8 cellular contexts compared by ENCODE assay signal in the genomic region with DNA sequence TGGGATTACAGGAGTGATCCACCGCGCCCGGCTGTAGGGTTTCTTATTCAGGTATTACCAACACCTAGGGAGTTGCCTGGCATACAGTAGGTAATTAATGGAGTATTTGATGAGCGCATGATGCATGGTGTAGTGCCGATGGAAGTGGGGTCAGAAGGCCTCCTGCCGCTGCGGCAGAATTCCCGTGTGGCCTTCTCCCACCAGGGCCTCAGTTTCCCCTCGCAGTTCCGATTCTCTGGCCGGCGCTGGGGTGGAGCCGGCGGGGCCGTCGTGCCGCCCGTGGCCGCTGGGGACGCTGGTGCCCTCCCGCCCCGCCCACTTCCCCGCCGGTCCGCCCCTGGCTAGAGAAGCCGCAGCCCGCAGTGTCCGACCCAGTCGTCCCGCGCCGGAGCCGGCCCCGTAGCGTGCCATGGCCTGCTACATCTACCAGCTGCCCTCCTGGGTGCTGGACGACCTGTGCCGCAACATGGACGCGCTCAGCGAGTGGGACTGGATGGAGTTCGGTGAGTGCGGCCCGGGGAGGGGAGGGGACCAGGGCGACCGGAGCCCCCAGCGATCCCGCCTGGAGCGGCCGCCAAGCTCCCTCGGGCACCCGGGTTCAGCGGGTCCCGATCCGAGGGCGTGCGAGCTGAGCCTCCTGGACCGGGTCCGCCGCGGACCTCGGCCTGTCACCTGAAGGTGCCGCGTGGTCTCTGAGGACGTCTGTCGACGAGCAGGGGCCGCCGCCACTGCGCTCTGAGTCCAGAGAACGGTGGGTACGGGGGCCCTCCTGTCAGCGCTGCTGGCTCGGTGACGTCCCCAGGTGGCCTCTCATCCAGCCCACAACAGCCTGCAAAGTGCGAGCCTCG. TPM values are rescaled to one million over a fixed set of nuclear protein-coding genes. Genes with fewer than 3 reads are reported as not detected.
A peak's percentile ranks its signal among the peaks of the same experiment; 100 is the strongest.
DNase-seq lines count a peak whose midpoint lies in the region; ATAC-seq and TF ChIP-seq lines count a peak whose summit lies in the region.

A gene with protein sequence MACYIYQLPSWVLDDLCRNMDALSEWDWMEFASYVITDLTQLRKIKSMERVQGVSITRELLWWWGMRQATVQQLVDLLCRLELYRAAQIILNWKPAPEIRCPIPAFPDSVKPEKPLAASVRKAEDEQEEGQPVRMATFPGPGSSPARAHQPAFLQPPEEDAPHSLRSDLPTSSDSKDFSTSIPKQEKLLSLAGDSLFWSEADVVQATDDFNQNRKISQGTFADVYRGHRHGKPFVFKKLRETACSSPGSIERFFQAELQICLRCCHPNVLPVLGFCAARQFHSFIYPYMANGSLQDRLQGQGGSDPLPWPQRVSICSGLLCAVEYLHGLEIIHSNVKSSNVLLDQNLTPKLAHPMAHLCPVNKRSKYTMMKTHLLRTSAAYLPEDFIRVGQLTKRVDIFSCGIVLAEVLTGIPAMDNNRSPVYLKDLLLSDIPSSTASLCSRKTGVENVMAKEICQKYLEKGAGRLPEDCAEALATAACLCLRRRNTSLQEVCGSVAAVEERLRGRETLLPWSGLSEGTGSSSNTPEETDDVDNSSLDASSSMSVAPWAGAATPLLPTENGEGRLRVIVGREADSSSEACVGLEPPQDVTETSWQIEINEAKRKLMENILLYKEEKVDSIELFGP (plus strand): TSS at position 374 of the 848 bp plus-strand sequence. CDS start 36 bp downstream, at position 410.

- H3K27me3 ChIP-seq in left lung, result no peaks in the 10 kb centered on the region

- peak within 1 kb of the TSS; percentile 77 to 80 for H3K4me3 ChIP-seq in left lung

- peaks cover 2 to 51% of the 10 kb centered on the region in 2 donors for H3K4me1 ChIP-seq in left lung

- intact Hi-C loops in left lung (cut with DNase I), result loop anchor here in 1 of 2 donors (10.0 kb wide), 1 partner anchor 60 kb away; no protein-coding TSS in a partner anchor

- peaks cover 0 to 3% of the 10 kb centered on the region in 2 donors for H3K9me3 ChIP-seq in left lung

- peak; percentile 70 for DNase-seq in EL
- DNase-seq in LHCN-M2 (ENCODE audit: low read depth), result peak; percentile 54
- DNase-seq in activated CD4-positive, alpha-beta T cell treated with anti-CD3 and anti-CD28 coated beads for 48 hours, result peak; percentile 64
- DNase-seq in dermis blood vessel endothelial cell, result peak; percentile 79
- DNase-seq in left lung, result peak; percentile 84 to 97
- DNase-seq in stimulated activated CD4-positive, alpha-beta T cell treated with anti-CD3 and anti-CD28 coated beads, Interleukin-2, amount 100 ng/mL, for 4 hours (ENCODE audit: low read depth), result peak; percentile 28
- DNase-seq in NCI-H128 (lab: John Stamatoyannopoulos, UW; ENCODE audit: unreplicated experiment), result no peak

- peak; percentile 98 to 99 for TF ChIP-seq CTCF in left lung (IDR thresholded peaks at IDR 0.05)

- ATAC-seq in GM21717 (IDR thresholded peaks at IDR 0.05; ENCODE audit: unreplicated experiment) (peak; percentile 87), left lung (peak; percentile 97)

- H3K27ac ChIP-seq in left lung, result peak within 1 kb of the TSS; percentile 37 to 81

- peaks cover 0 to 4% of the 10 kb centered on the region in 2 donors for H3K36me3 ChIP-seq in left lung

RNA-seq across cellular contexts. Expression of the gene that starts here (rescaled TPM):
- 5.9 and 7.6 TPM in 2 replicates for total RNA-seq in LHCN-M2 (2014; rRNA removed)
- polyA plus RNA-seq in LHCN-M2 (2012), result 2.0 TPM
- total RNA-seq in dermis blood vessel endothelial cell, result 42.5 and 55.6 TPM in 2 replicates
- total RNA-seq in left lung, result 1 to 10 TPM; 3.3 to 8.5 TPM
